Comparison of ENCODE assay signal across 19 cellular contexts in the genomic region with DNA sequence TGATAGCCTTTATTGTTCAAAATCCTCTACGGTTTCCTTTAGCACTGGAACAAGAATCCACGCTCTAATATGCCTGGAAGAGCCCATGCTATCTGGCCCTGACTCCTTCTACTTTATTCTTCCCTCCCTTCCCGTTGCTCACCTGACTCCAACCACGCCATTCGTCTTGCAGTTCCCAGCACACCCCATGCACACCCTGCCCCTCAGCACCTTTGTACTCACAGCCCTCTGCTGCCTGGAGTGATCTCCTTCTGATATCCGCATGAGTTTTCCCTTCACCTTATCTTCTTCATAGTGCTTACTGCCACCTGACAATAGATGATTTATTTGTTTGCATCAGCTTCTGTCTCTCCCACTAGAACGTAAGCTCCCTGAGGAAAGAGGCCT. TPM values are rescaled to one million over a fixed set of nuclear protein-coding genes. Genes with fewer than 3 reads are reported as not detected.
DNase-seq lines count a peak whose midpoint lies in the region; ATAC-seq and TF ChIP-seq lines count a peak whose summit lies in the region.
"Had no signal": no experiment of that assay in that cellular context is flagged by ENCODE, and none has a peak within 500 bp of the region (broad histone marks: within the 10 kb centered on the region; RNA-seq: fewer than 3 reads in every experiment).

No MANE protein-coding gene starts in this region.

- no peak for DNase-seq in CD14-positive monocyte (ENCODE audit: low spot score)
- peak in 2 of 3 donors; percentile 70 to 72 for DNase-seq in Peyer's patch
- DNase-seq in left colon = no peak
- DNase-seq in sciatic nerve (ENCODE audit: low spot score) = peak; percentile 10
- no peak for DNase-seq in activated effector memory CD4-positive, alpha-beta T cell treated with anti-CD3 and anti-CD28 coated beads, Interleukin-2, amount 50 U/mL, for 16 hours
- DNase-seq in NK-92 treated with Interleukin-12 subunit alpha and Interleukin-12 subunit beta, amount 100 ng/mL, for 24 hours (lab: John Stamatoyannopoulos, UW) = no peak
- DNase-seq in SHP77 (lab: John Stamatoyannopoulos, UW) = no peak
- DNase-seq: 8988T; Calu3; CD8-positive, alpha-beta T cell; DMS79 treated with DMSO at 0.1 percent for 48 hours; GF-D8; GOT3; H9 had no signal

- peak overlapping the region in 2 of 4 donors; percentile 3 to 39 for H3K27ac ChIP-seq in Peyer's patch
- H3K27ac ChIP-seq: BLaER1 had no signal

- peaks cover 0 to 3% of the 10 kb centered on the region in 2 donors for H3K36me3 Mint-ChIP-seq in CD14-positive monocyte
- H3K36me3 Mint-ChIP-seq: CD8-positive, alpha-beta T cell had no signal

- peaks cover 50% of the 10 kb centered on the region for H3K4me1 Mint-ChIP-seq in CD14-positive monocyte
- H3K4me1 Mint-ChIP-seq: H9 had no signal

- peaks cover 0 to 3% (median 0%) of the 10 kb centered on the region in 7 donors for H3K9me3 Mint-ChIP-seq in CD14-positive monocyte
- H3K9me3 Mint-ChIP-seq: CD8-positive, alpha-beta T cell; H9 had no signal

- no peaks in the 10 kb centered on the region for H3K27me3 ChIP-seq in Peyer's patch
- H3K27me3 ChIP-seq: BLaER1 had no signal

- peak overlapping the region in 5 of 7 donors; percentile 45 to 84 (median 75) for H3K27ac Mint-ChIP-seq in CD14-positive monocyte
- H3K27ac Mint-ChIP-seq: CD8-positive, alpha-beta T cell had no signal

- peaks cover 0 to 6% (median 0%) of the 10 kb centered on the region in 4 donors for H3K4me1 ChIP-seq in Peyer's patch

- no peaks in the 10 kb centered on the region for H3K27me3 Mint-ChIP-seq in CD14-positive monocyte (ENCODE audit: low read depth in 3 of 3)

- ATAC-seq in left colon = peak; percentile 46
- no peak for ATAC-seq in sciatic nerve
- ATAC-seq in HG02642 (IDR thresholded peaks at IDR 0.05; ENCODE audit: poor library complexity, unreplicated experiment) = no peak
- ATAC-seq: CD8-positive, alpha-beta T cell; GM12878 had no signal

- H3K4me3 ChIP-seq in Peyer's patch = no peak overlapping the region
- H3K4me3 ChIP-seq: BLaER1, GM12878 had no signal

- intact Hi-C loops in CD14-positive monocyte (cut with micrococcal nuclease) (no loop called here), left colon (cut with DNase I, micrococcal nuclease) (no loop called here), sciatic nerve (cut with DNase I) (no loop called here)

- TF ChIP-seq POLR2A in Peyer's patch (IDR thresholded peaks at IDR 0.05) = peak in 1 of 2 donors; percentile 30

- no peak for TF ChIP-seq CTCF in CD14-positive monocyte (IDR thresholded peaks at IDR 0.05)
- TF ChIP-seq CTCF in Peyer's patch (IDR thresholded peaks at IDR 0.05) = peak in 1 of 6 experiments; percentile 22

- H3K36me3 ChIP-seq in Peyer's patch = no peaks in the 10 kb centered on the region
- H3K36me3 ChIP-seq: BLaER1 had no signal

- no peak overlapping the region for H3K4me3 Mint-ChIP-seq in CD14-positive monocyte
- H3K4me3 Mint-ChIP-seq: CD8-positive, alpha-beta T cell; H9 had no signal

- no peaks in the 10 kb centered on the region for H3K9me3 ChIP-seq in Peyer's patch
- H3K9me3 ChIP-seq: BLaER1 had no signal

RNA-seq across cellular contexts. Expression of gene BCL2A1, which starts 16.6 kb away (rescaled TPM):
- 100 to 1,000 TPM; 277 to 350 TPM for polyA plus RNA-seq in CD14-positive monocyte
- total RNA-seq in Peyer's patch (10 to 100 TPM in 1 of 4 donors, 1 to 10 TPM in 1, not detected in 2; 3.8 to 21.5 TPM), left colon (1 to 10 TPM; 1.4 to 1.8 TPM), sciatic nerve (11.6 TPM)
- total RNA-seq: A673, Calu3, H9, HT-29 had no signal

Comparison
In these comparisons a context has a peak if more than half of its experiments do, and no peak if none do; other contexts are left out.
1. DNase-seq: peak in Peyer's patch (2 of 3) and sciatic nerve (single experiment); none in CD14-positive monocyte (single experiment), left colon (0 of 2), activated effector memory CD4-positive, alpha-beta T cell treated with anti-CD3 and anti-CD28 coated beads, Interleukin-2, amount 50 U/mL, for 16 hours (single experiment), NK-92 treated with Interleukin-12 subunit alpha and Interleukin-12 subunit beta, amount 100 ng/mL, for 24 hours (single experiment) and SHP77 (0 of 2).